ENCODE assay signal across 1 cellular context in the genomic region with DNA sequence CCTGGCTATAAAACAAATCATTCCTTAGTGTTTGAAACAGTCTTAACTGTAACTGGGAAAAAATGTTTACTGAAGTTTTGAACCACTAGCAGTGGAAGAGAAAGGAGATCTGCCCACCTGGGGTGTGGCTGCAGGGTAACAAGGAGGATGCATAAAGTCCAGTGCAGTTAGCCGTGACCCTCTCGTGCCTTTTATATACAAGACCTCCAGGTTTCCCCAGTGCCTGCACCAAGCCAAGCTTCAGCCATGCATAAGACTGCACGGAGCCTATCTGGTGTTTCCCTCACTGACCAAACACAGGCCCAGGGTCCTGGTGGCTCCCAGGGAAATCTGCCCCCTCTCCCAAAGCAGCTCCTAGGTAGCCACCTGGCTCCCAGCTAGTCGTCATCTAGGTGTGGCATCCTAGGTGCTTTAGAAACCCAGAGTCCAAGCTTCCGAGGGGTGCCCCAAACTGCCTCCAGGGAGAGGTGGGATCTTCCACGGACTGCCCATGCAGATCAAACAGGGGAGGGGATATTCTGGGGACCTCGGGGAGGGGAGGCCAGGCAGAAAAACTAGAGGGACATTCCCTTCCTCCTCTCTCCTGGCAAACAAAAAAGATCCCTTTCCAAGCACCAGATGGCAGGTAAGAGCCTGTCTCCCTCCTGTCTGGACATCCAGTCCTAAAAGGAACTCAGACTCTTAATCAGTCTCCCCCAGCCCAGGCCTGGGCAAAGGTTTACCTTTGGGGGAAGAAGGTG.
TF ChIP-seq lines count a peak whose summit lies in the region.

No MANE protein-coding gene starts in this region.

TF ChIP-seq in GM12878, 131 proteins besides CTCF, POLR2A, EP300 and RAD21:
- TF ChIP-seq, protein P1, sequence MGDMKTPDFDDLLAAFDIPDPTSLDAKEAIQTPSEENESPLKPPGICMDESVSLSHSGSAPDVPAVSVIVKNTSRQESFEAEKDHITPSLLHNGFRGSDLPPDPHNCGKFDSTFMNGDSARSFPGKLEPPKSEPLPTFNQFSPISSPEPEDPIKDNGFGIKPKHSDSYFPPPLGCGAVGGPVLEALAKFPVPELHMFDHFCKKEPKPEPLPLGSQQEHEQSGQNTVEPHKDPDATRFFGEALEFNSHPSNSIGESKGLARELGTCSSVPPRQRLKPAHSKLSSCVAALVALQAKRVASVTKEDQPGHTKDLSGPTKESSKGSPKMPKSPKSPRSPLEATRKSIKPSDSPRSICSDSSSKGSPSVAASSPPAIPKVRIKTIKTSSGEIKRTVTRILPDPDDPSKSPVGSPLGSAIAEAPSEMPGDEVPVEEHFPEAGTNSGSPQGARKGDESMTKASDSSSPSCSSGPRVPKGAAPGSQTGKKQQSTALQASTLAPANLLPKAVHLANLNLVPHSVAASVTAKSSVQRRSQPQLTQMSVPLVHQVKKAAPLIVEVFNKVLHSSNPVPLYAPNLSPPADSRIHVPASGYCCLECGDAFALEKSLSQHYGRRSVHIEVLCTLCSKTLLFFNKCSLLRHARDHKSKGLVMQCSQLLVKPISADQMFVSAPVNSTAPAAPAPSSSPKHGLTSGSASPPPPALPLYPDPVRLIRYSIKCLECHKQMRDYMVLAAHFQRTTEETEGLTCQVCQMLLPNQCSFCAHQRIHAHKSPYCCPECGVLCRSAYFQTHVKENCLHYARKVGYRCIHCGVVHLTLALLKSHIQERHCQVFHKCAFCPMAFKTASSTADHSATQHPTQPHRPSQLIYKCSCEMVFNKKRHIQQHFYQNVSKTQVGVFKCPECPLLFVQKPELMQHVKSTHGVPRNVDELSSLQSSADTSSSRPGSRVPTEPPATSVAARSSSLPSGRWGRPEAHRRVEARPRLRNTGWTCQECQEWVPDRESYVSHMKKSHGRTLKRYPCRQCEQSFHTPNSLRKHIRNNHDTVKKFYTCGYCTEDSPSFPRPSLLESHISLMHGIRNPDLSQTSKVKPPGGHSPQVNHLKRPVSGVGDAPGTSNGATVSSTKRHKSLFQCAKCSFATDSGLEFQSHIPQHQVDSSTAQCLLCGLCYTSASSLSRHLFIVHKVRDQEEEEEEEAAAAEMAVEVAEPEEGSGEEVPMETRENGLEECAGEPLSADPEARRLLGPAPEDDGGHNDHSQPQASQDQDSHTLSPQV (IDR thresholded peaks at IDR 0.05) = no peak
